ENCODE assay signal across 20 cellular contexts in genomic region chr6:84442241-84442640, GRCh38.
DNase-seq lines count a peak whose midpoint lies in the region; TF ChIP-seq lines count a peak whose summit lies in the region.
"Had no signal": no experiment of that assay in that cellular context is flagged by ENCODE, and none has a peak within 500 bp of the region (broad histone marks: within the 10 kb centered on the region; RNA-seq: fewer than 3 reads in every experiment).

No MANE protein-coding gene starts in this region.

- peak; percentile 40 for DNase-seq in AG10803 (ENCODE audit: low read depth)
- peak; percentile 40 for DNase-seq in fibroblast of gingiva (ENCODE audit: low read depth)
- peak; percentile 60 for DNase-seq in fibroblast of the conjunctiva (ENCODE audit: low read depth)
- no peak for DNase-seq in neural progenitor cell (ENCODE audit: low spot score)
- DNase-seq in ascending aorta (ENCODE audit: low spot score in 2 of 2): no peak
- DNase-seq in SKM-1 treated with dmso at 0.1 percent for 144 hours (lab: John Stamatoyannopoulos, UW; ENCODE audit: unreplicated experiment): no peak
- DNase-seq in superior temporal gyrus (ENCODE audit: extremely low spot score): no peak
- DNase-seq in activated CD4-positive, alpha-beta memory T cell treated with anti-CD3 and anti-CD28 coated beads, Interleukin-2, amount 10 ng/mL, durations not matched to agents 7 days and 5 days: no peak
- DNase-seq: AML-193; BE2C; Calu3; CD4-positive, alpha-beta memory T cell; COR-L47; DMS53; DMS79 treated with DMSO at 0.1 percent for 48 hours; GF-D8; H7 had no signal

- peak overlapping the region; percentile 52 for H2AFZ ChIP-seq in neural progenitor cell (replicated peaks)

- H3K9me3 ChIP-seq in neural progenitor cell (ENCODE audit: low read depth) (no peaks in the 10 kb centered on the region), ascending aorta (no peaks in the 10 kb centered on the region)
- H3K9me3 ChIP-seq: BE2C; BLaER1 treated with 17β-estradiol and CSF1 and Interleukin-3, amounts not matched to agents 10 nM and 100 nM had no signal

- intact Hi-C loops in ascending aorta (cut with DNase I): no loop called here

- H3K9me3 Mint-ChIP-seq in neural progenitor cell: no peaks in the 10 kb centered on the region
- no peaks in the 10 kb centered on the region for H3K9me3 Mint-ChIP-seq in activated CD4-positive, alpha-beta memory T cell treated with anti-CD3 and anti-CD28 coated beads, Interleukin-2, amount 10 ng/mL, durations not matched to agents 7 days and 5 days

- no peak overlapping the region for H3K4me2 ChIP-seq in neural progenitor cell
- H3K4me2 ChIP-seq: BLaER1 treated with 17β-estradiol and CSF1 and Interleukin-3, amounts not matched to agents 10 nM and 100 nM had no signal

- H3K36me3 ChIP-seq in neural progenitor cell (no peaks in the 10 kb centered on the region), ascending aorta (no peaks in the 10 kb centered on the region)
- H3K36me3 ChIP-seq: BE2C; BLaER1 treated with 17β-estradiol and CSF1 and Interleukin-3, amounts not matched to agents 10 nM and 100 nM had no signal

- POLR2A ChIA-PET in activated CD4-positive, alpha-beta memory T cell treated with anti-CD3 and anti-CD28 coated beads, Interleukin-2, amount 10 ng/mL, durations not matched to agents 7 days and 5 days (lab: Charles Lee): no interaction called here

- no peaks in the 10 kb centered on the region for H3K27me3 Mint-ChIP-seq in neural progenitor cell (ENCODE audit: insufficient read depth, low read depth)
- H3K27me3 Mint-ChIP-seq in activated CD4-positive, alpha-beta memory T cell treated with anti-CD3 and anti-CD28 coated beads, Interleukin-2, amount 10 ng/mL, durations not matched to agents 7 days and 5 days: no peaks in the 10 kb centered on the region
- H3K27me3 Mint-ChIP-seq: CD4-positive, alpha-beta memory T cell had no signal

- no peaks in the 10 kb centered on the region for H3K27me3 ChIP-seq in neural progenitor cell
- no peaks in the 10 kb centered on the region for H3K27me3 ChIP-seq in ascending aorta
- H3K27me3 ChIP-seq: BE2C; BLaER1 treated with 17β-estradiol and CSF1 and Interleukin-3, amounts not matched to agents 10 nM and 100 nM had no signal

- no peaks in the 10 kb centered on the region for H4K20me1 ChIP-seq in neural progenitor cell (ENCODE audit: low read depth)
- H4K20me1 ChIP-seq: BLaER1 treated with 17β-estradiol and CSF1 and Interleukin-3, amounts not matched to agents 10 nM and 100 nM had no signal

- CTCF ChIA-PET in activated CD4-positive, alpha-beta memory T cell treated with anti-CD3 and anti-CD28 coated beads, Interleukin-2, amount 10 ng/mL, durations not matched to agents 7 days and 5 days (lab: Charles Lee): no interaction called here

- H3K27ac Mint-ChIP-seq in neural progenitor cell: no peak overlapping the region
- no peak overlapping the region for H3K27ac Mint-ChIP-seq in activated CD4-positive, alpha-beta memory T cell treated with anti-CD3 and anti-CD28 coated beads, Interleukin-2, amount 10 ng/mL, durations not matched to agents 7 days and 5 days
- H3K27ac Mint-ChIP-seq: CD14-positive monocyte; CD4-positive, alpha-beta memory T cell had no signal

- H3K79me2 ChIP-seq in neural progenitor cell (ENCODE audit: low read depth): no peaks in the 10 kb centered on the region

- no peaks in the 10 kb centered on the region for H3F3A ChIP-seq in neural progenitor cell (ENCODE audit: low read depth)

- no peaks in the 10 kb centered on the region for H3K4me1 ChIP-seq in neural progenitor cell
- H3K4me1 ChIP-seq in ascending aorta: no peaks in the 10 kb centered on the region
- H3K4me1 ChIP-seq: BE2C; BLaER1 treated with 17β-estradiol and CSF1 and Interleukin-3, amounts not matched to agents 10 nM and 100 nM had no signal

- H3K27ac ChIP-seq in neural progenitor cell: no peak overlapping the region
- H3K27ac ChIP-seq in ascending aorta: no peak overlapping the region
- H3K27ac ChIP-seq: 22Rv1; BLaER1 treated with 17β-estradiol and CSF1 and Interleukin-3, amounts not matched to agents 10 nM and 100 nM had no signal

- H3K4me1 Mint-ChIP-seq in neural progenitor cell: no peaks in the 10 kb centered on the region
- H3K4me1 Mint-ChIP-seq in activated CD4-positive, alpha-beta memory T cell treated with anti-CD3 and anti-CD28 coated beads, Interleukin-2, amount 10 ng/mL, durations not matched to agents 7 days and 5 days: no peaks in the 10 kb centered on the region
- H3K4me1 Mint-ChIP-seq: CD14-positive monocyte; CD4-positive, alpha-beta memory T cell had no signal

- no peaks in the 10 kb centered on the region for H3K36me3 Mint-ChIP-seq in neural progenitor cell
- H3K36me3 Mint-ChIP-seq in activated CD4-positive, alpha-beta memory T cell treated with anti-CD3 and anti-CD28 coated beads, Interleukin-2, amount 10 ng/mL, durations not matched to agents 7 days and 5 days (ENCODE audit: low read depth): no peaks in the 10 kb centered on the region
- H3K36me3 Mint-ChIP-seq: CD14-positive monocyte; CD4-positive, alpha-beta memory T cell had no signal

- no peak overlapping the region for H3K4me3 ChIP-seq in AG10803 (ENCODE audit: low read length)
- H3K4me3 ChIP-seq in neural progenitor cell: no peak overlapping the region
- H3K4me3 ChIP-seq in ascending aorta: no peak overlapping the region
- H3K4me3 ChIP-seq: BLaER1 treated with 17β-estradiol and CSF1 and Interleukin-3, amounts not matched to agents 10 nM and 100 nM had no signal

- no peak for TF ChIP-seq CTCF in AG10803 (conservative IDR thresholded peaks at IDR 0.05; ENCODE audit: low read length)
- TF ChIP-seq CTCF in neural progenitor cell (IDR thresholded peaks at IDR 0.05): no peak
- no peak for TF ChIP-seq CTCF in ascending aorta (IDR thresholded peaks at IDR 0.05)

- H3K9ac ChIP-seq in neural progenitor cell: no peak overlapping the region
- H3K9ac ChIP-seq: BLaER1 treated with 17β-estradiol and CSF1 and Interleukin-3, amounts not matched to agents 10 nM and 100 nM had no signal

- no peak overlapping the region for H3K4me3 Mint-ChIP-seq in neural progenitor cell
- H3K4me3 Mint-ChIP-seq in activated CD4-positive, alpha-beta memory T cell treated with anti-CD3 and anti-CD28 coated beads, Interleukin-2, amount 10 ng/mL, durations not matched to agents 7 days and 5 days: no peak overlapping the region
- H3K4me3 Mint-ChIP-seq: CD14-positive monocyte; CD4-positive, alpha-beta memory T cell had no signal

Comparison
In these comparisons a context has a peak if more than half of its experiments do, and no peak if none do; other contexts are left out.
1. DNase-seq: peak in AG10803 (single experiment), fibroblast of gingiva (single experiment) and fibroblast of the conjunctiva (single experiment); none in neural progenitor cell (single experiment), ascending aorta (0 of 2), SKM-1 treated with dmso at 0.1 percent for 144 hours (single experiment), superior temporal gyrus (single experiment) and activated CD4-positive, alpha-beta memory T cell treated with anti-CD3 and anti-CD28 coated beads, Interleukin-2, amount 10 ng/mL, durations not matched to agents 7 days and 5 days (single experiment).